8 cellular contexts compared by ENCODE assay signal in genomic region chr7:30225863-30226361, GRCh38. TPM values are rescaled to one million over a fixed set of nuclear protein-coding genes. Genes with fewer than 3 reads are reported as not detected.
DNase-seq lines count a peak whose midpoint lies in the region; ATAC-seq and TF ChIP-seq lines count a peak whose summit lies in the region.

No MANE protein-coding gene starts in this region.

- no peak overlapping the region for H3K4me3 ChIP-seq in CD4-positive, CD25-positive, alpha-beta regulatory T cell (ENCODE audit: low read depth, low read length)
- no peak overlapping the region for H3K4me3 ChIP-seq in left lung

- H3K9me3 ChIP-seq in CD4-positive, CD25-positive, alpha-beta regulatory T cell (ENCODE audit: control insufficient read depth in 2 of 2, low read length in 2 of 2): no peaks in the 10 kb centered on the region
- no peaks in the 10 kb centered on the region for H3K9me3 ChIP-seq in left lung

- H3K4me3 Mint-ChIP-seq in CD4-positive, CD25-positive, alpha-beta regulatory T cell: no peak overlapping the region
- peak overlapping the region; percentile 9 to 49 (median 38) for H3K4me3 Mint-ChIP-seq in brain

- intact Hi-C loops in left lung (cut with DNase I): no loop called here

- TF ChIP-seq CTCF in brain (conservative IDR thresholded peaks at IDR 0.05) (no peak), left lung (IDR thresholded peaks at IDR 0.05) (no peak)

- H3K27me3 ChIP-seq in CD4-positive, CD25-positive, alpha-beta regulatory T cell (ENCODE audit: control insufficient read depth, insufficient read depth, low read length): no peaks in the 10 kb centered on the region
- H3K27me3 ChIP-seq in left lung: no peaks in the 10 kb centered on the region

- H3K27ac Mint-ChIP-seq in CD4-positive, CD25-positive, alpha-beta regulatory T cell: peak overlapping the region in 1 of 3 donors; percentile 6
- H3K27ac Mint-ChIP-seq in brain: peak overlapping the region; percentile 55 to 97 (median 91)

- no peak overlapping the region for H3K27ac ChIP-seq in CD4-positive, CD25-positive, alpha-beta regulatory T cell (ENCODE audit: insufficient read depth, low read length, poor library complexity, severe bottlenecking)
- H3K27ac ChIP-seq in left lung: peak overlapping the region; percentile 62 to 77

- peaks cover 0 to 4% (median under 1%) of the 10 kb centered on the region in 7 donors for H3K9me3 Mint-ChIP-seq in CD4-positive, CD25-positive, alpha-beta regulatory T cell
- H3K9me3 Mint-ChIP-seq in brain: peaks cover 0 to 8% (median 0%) of the 10 kb centered on the region in 5 experiments

- no peaks in the 10 kb centered on the region for H3K36me3 ChIP-seq in CD4-positive, CD25-positive, alpha-beta regulatory T cell (ENCODE audit: control insufficient read depth, insufficient read depth, low read length)
- no peaks in the 10 kb centered on the region for H3K36me3 ChIP-seq in left lung

- no peaks in the 10 kb centered on the region for H3K27me3 Mint-ChIP-seq in CD4-positive, CD25-positive, alpha-beta regulatory T cell
- H3K27me3 Mint-ChIP-seq in brain: peaks cover 2% of the 10 kb centered on the region

- H3K4me1 Mint-ChIP-seq in CD4-positive, CD25-positive, alpha-beta regulatory T cell: peaks cover 2 to 10% (median 7%) of the 10 kb centered on the region in 4 donors
- peaks cover 50% of the 10 kb centered on the region for H3K4me1 Mint-ChIP-seq in brain

- H3K36me3 Mint-ChIP-seq in CD4-positive, CD25-positive, alpha-beta regulatory T cell: peaks cover 4% of the 10 kb centered on the region
- no peaks in the 10 kb centered on the region for H3K36me3 Mint-ChIP-seq in brain

- no peaks in the 10 kb centered on the region for H3K4me1 ChIP-seq in CD4-positive, CD25-positive, alpha-beta regulatory T cell (ENCODE audit: control insufficient read depth, insufficient read depth, low read length, poor library complexity, severe bottlenecking)
- H3K4me1 ChIP-seq in left lung: peaks cover 20 to 42% of the 10 kb centered on the region in 2 donors

- no peak for DNase-seq in CD4-positive, CD25-positive, alpha-beta regulatory T cell
- DNase-seq in NCI-H345 (lab: John Stamatoyannopoulos, UW) (peak; percentile 29), left lung (peak; percentile 85 to 86), superior temporal gyrus (ENCODE audit: extremely low spot score) (peak; percentile 76), NCI-H1930 (lab: John Stamatoyannopoulos, UW) (no peak)

- ATAC-seq in CD4-positive, CD25-positive, alpha-beta regulatory T cell (ENCODE audit: low read depth in 2 of 2): peak; percentile 53 to 59
- ATAC-seq in GM19351 (IDR thresholded peaks at IDR 0.05; ENCODE audit: unreplicated experiment) (peak; percentile 73), HG03378 (IDR thresholded peaks at IDR 0.05; ENCODE audit: unreplicated experiment) (peak; percentile 86), left lung (peak; percentile 88)

RNA-seq across cellular contexts. Expression of gene ZNRF2, which starts 58.5 kb away (rescaled TPM):
- 53.1 TPM for total RNA-seq in CD4-positive, CD25-positive, alpha-beta regulatory T cell
- polyA plus RNA-seq in CD4-positive, CD25-positive, alpha-beta regulatory T cell: 1 to 10 TPM; 2.1 to 6.2 (median 4.2) TPM
- polyA plus RNA-seq in brain (ENCODE audit: insufficient read depth, low read depth, low replicate concordance): 7.9 TPM
- total RNA-seq in left lung: 10 to 100 TPM; 18.3 to 19.5 TPM

Comparison
In these comparisons a context has a peak if more than half of its experiments do, and no peak if none do; other contexts are left out.
1. DNase-seq: peak in NCI-H345 (single experiment), left lung (2 of 2) and superior temporal gyrus (single experiment); none in CD4-positive, CD25-positive, alpha-beta regulatory T cell (0 of 3) and NCI-H1930 (0 of 2).
2. H3K4me3 Mint-ChIP-seq: peak in brain (5 of 5); none in CD4-positive, CD25-positive, alpha-beta regulatory T cell (0 of 4).
3. Peak in every context shown above with its lines, with median percentiles within 50 percentile points of each other: ATAC-seq.